8 cellular contexts compared by ENCODE assay signal in genomic region chr3:109050591-109051167, GRCh38.
DNase-seq lines count a peak whose midpoint lies in the region; ATAC-seq lines count a peak whose summit lies in the region.

No MANE protein-coding gene starts in this region.

- ATAC-seq in GM19351 (IDR thresholded peaks at IDR 0.05; ENCODE audit: unreplicated experiment) (peak; percentile 78), GM19467 (IDR thresholded peaks at IDR 0.05; ENCODE audit: unreplicated experiment) (no peak)
- ATAC-seq in stimulated activated memory B cell treated with anti-CD40 and anti-IgM and Interleukin-4, amounts not matched to agents 10 μg/mL and 1 μg/mL and 100 μg/mL, for 72 hours: no peak

- no peaks in the 10 kb centered on the region for H3K9me3 Mint-ChIP-seq in stimulated activated memory B cell treated with anti-CD40 and anti-IgM and Interleukin-4, amounts not matched to agents 10 μg/mL and 1 μg/mL and 100 μg/mL, for 72 hours

- peak; percentile 8 for DNase-seq in NCI-H1092 treated with DMSO at 0.1 percent for 48 hours (lab: John Stamatoyannopoulos, UW)
- DNase-seq in NCI-H1092 (lab: John Stamatoyannopoulos, UW): no peak
- DNase-seq in HPDE6-E6E7 (ENCODE audit: extremely low spot score): peak; percentile 14
- peak; percentile 56 for DNase-seq in SK-MEL-5 (ENCODE audit: low read depth, low spot score)
- DNase-seq in glomerular visceral epithelial cell (ENCODE audit: extremely low spot score): peak; percentile 27

- H3K27me3 Mint-ChIP-seq in stimulated activated memory B cell treated with anti-CD40 and anti-IgM and Interleukin-4, amounts not matched to agents 10 μg/mL and 1 μg/mL and 100 μg/mL, for 72 hours: no peaks in the 10 kb centered on the region

- H3K4me3 Mint-ChIP-seq in stimulated activated memory B cell treated with anti-CD40 and anti-IgM and Interleukin-4, amounts not matched to agents 10 μg/mL and 1 μg/mL and 100 μg/mL, for 72 hours: no peak overlapping the region

- no peaks in the 10 kb centered on the region for H3K4me1 Mint-ChIP-seq in stimulated activated memory B cell treated with anti-CD40 and anti-IgM and Interleukin-4, amounts not matched to agents 10 μg/mL and 1 μg/mL and 100 μg/mL, for 72 hours

- in situ Hi-C loops in SK-MEL-5 (cut with HindIII; ENCODE audit: low pct_unique_long_range_greater_than_20kb, low sequenced_read_pairs): no loop called here

- H3K27ac Mint-ChIP-seq in stimulated activated memory B cell treated with anti-CD40 and anti-IgM and Interleukin-4, amounts not matched to agents 10 μg/mL and 1 μg/mL and 100 μg/mL, for 72 hours: no peak overlapping the region

- H3K36me3 Mint-ChIP-seq in stimulated activated memory B cell treated with anti-CD40 and anti-IgM and Interleukin-4, amounts not matched to agents 10 μg/mL and 1 μg/mL and 100 μg/mL, for 72 hours: no peaks in the 10 kb centered on the region
